In genomic region chr12:53048033-53048779, GRCh38 we compare ENCODE assay signal across 9 cellular contexts. TPM values are rescaled to one million over a fixed set of nuclear protein-coding genes. Genes with fewer than 3 reads are reported as not detected.
DNase-seq lines count a peak whose midpoint lies in the region; ATAC-seq, FAIRE-seq and TF ChIP-seq lines count a peak whose summit lies in the region.
"Had no signal": no experiment of that assay in that cellular context is flagged by ENCODE, and none has a peak within 500 bp of the region (broad histone marks: within the 10 kb centered on the region; RNA-seq: fewer than 3 reads in every experiment).

No MANE protein-coding gene starts in this region.

- no TSS peak for BruUV-seq in HepG2 (replicated peaks; lab: Mats Ljungman, UMichigan)

- TF ChIP-seq EP300 in HepG2 (IDR thresholded peaks at IDR 0.05; ENCODE audit: low read depth in 2 of 2, low read length in 2 of 2) (no peak), HepG2 (CRISPR knock-in tag; IDR thresholded peaks at IDR 0.05; ENCODE audit: borderline replicate concordance) (no peak)

- H3K4me3 ChIP-seq in HepG2 (replicated peaks in 1 of 3; ENCODE audit: insufficient read depth in 1 of 3, low read depth in 2 of 3, low read length in 3 of 3): peak overlapping the region; percentile 59 to 80 (median 74)
- peak overlapping the region; percentile 73 to 95 (median 91) for H3K4me3 ChIP-seq in subcutaneous abdominal adipose tissue (ENCODE audit: low read depth in 1 of 5, low read length in 5 of 5)

- H3K27ac ChIP-seq in HepG2 (ENCODE audit: extremely low read length, insufficient read depth, low read length): peak overlapping the region; percentile 89
- H3K27ac ChIP-seq in subcutaneous abdominal adipose tissue (ENCODE audit: low read depth, low read length): peak overlapping the region; percentile 99

- H4K20me1 ChIP-seq in HepG2 (ENCODE audit: insufficient read depth, low read length): no peaks in the 10 kb centered on the region

- H3K36me3 ChIP-seq in HepG2 (replicated peaks in 1 of 2; ENCODE audit: control insufficient read depth in 1 of 2, insufficient read depth in 2 of 2, low read length in 2 of 2) (no peaks in the 10 kb centered on the region), subcutaneous abdominal adipose tissue (ENCODE audit: control insufficient read depth in 5 of 5, insufficient read depth in 5 of 5, low read length in 5 of 5) (peaks cover 0 to 12% (median 7%) of the 10 kb centered on the region in 5 donors)

- TF ChIP-seq CTCF in HepG2 (CRISPR knock-in tag; IDR thresholded peaks at IDR 0.05): peak; percentile 71

- H3K27me3 ChIP-seq in HepG2 (ENCODE audit: control insufficient read depth in 1 of 2, insufficient read depth in 2 of 2, low read length in 2 of 2) (no peaks in the 10 kb centered on the region; a peak in 1 of 5 replicates), subcutaneous abdominal adipose tissue (ENCODE audit: control insufficient read depth in 5 of 5, insufficient read depth in 4 of 5, low read length in 5 of 5) (peaks cover 0 to 2% (median 0%) of the 10 kb centered on the region in 5 donors)

- H2AFZ ChIP-seq in HepG2 (ENCODE audit: low read length): no peak overlapping the region

- intact Hi-C loops in HepG2 (cut with micrococcal nuclease; ENCODE audit: unreplicated experiment): no loop called here

- no peak for TF ChIP-seq POLR2A in HepG2 (IDR thresholded peaks at IDR 0.05; ENCODE audit: insufficient read depth in 1 of 2, low read depth in 2 of 2, low read length in 2 of 2)

- H3K4me2 ChIP-seq in HepG2 (ENCODE audit: low read depth, low read length): peak overlapping the region; percentile 95

- H3K4me1 ChIP-seq in HepG2 (ENCODE audit: insufficient read depth, low read length) (peaks cover 79% of the 10 kb centered on the region), subcutaneous abdominal adipose tissue (ENCODE audit: control insufficient read depth in 5 of 5, insufficient read depth in 5 of 5, low read length in 5 of 5) (peaks cover 37 to 90% (median 86%) of the 10 kb centered on the region in 5 donors)

- in situ Hi-C loops in HepG2 (cut with HindIII; ENCODE audit: extremely low pct_ligation_motif_present, low pct_unique_long_range_greater_than_20kb): no loop called here

- DNase-seq in DMS153 treated with DMSO at 0.1 percent for 48 hours (lab: John Stamatoyannopoulos, UW; ENCODE audit: unreplicated experiment) (peak; percentile 14), DMS153 (lab: John Stamatoyannopoulos, UW) (no peak), NCI-H446 treated with DMSO at 0.1 percent for 48 hours (lab: John Stamatoyannopoulos, UW) (peak; percentile 14), cerebellar cortex (ENCODE audit: low spot score) (peak; percentile 91), HepG2 (ENCODE audit: low spot score) (peak; percentile 68), iPS-NIHi11 (ENCODE audit: low spot score) (no peak)

- H3K9me3 ChIP-seq in HepG2 (ENCODE audit: low read length) (no peaks in the 10 kb centered on the region), subcutaneous abdominal adipose tissue (ENCODE audit: control insufficient read depth in 5 of 5, low read length in 5 of 5) (no peaks in the 10 kb centered on the region)

- H3K9ac ChIP-seq in HepG2 (ENCODE audit: insufficient read depth, low read depth, low read length) (peak overlapping the region; percentile 77), subcutaneous abdominal adipose tissue (ENCODE audit: low read length in 5 of 5) (peak overlapping the region; percentile 93 to 100 (median 99))

- POLR2A ChIA-PET in HepG2 (lab: Yijun Ruan, JAX): interaction anchor here (0.7 to 8.3 kb wide), 21 partner anchors 7 to 273 kb away, joined by 3 to 83 read pairs (median 4); partner anchors contain the start of genes AAAS, CSAD, EIF4B and IGFBP6

- peaks cover 18% of the 10 kb centered on the region for H3K79me2 ChIP-seq in HepG2 (ENCODE audit: insufficient read depth, low read length)

- 0% methylated on average over 8 of the region's 10 CpGs for WGBS in HepG2 (ENCODE audit: low lambda C conversion rate)

- peak; percentile 13 for ATAC-seq in HepG2
- no peak for ATAC-seq in GM21390 (IDR thresholded peaks at IDR 0.05; ENCODE audit: unreplicated experiment)

- FAIRE-seq in HepG2 (lab: Jason Lieb, UNC): no peak
- FAIRE-seq: A204.1 had no signal

- CTCF ChIA-PET in HepG2 (lab: Yijun Ruan, JAX; ENCODE audit: low intra/inter-chr PET ratio, low total read pairs): interaction anchor here (1.6 to 1.7 kb wide), 2 partner anchors 9 to 13 kb away, joined by 4 read pairs; no protein-coding TSS in a partner anchor

- no peak for TF ChIP-seq RAD21 in HepG2 (CRISPR knock-in tag; IDR thresholded peaks at IDR 0.05)

RNA-seq across cellular contexts. Expression of gene TNS2, which starts 1.7 kb away (rescaled TPM):
- total RNA-seq in HepG2 (2016; rRNA removed; fragmentation: Illumina TruSeq; extraction: Trizol): 3.2 and 8.9 TPM in 2 replicates
- 3.1 and 5.0 TPM in 2 replicates for total RNA-seq in HepG2 (2016; cell fraction: cytosol; rRNA removed; fragmentation: Illumina TruSeq; extraction: Trizol; ENCODE audit: low read depth)
- 2.8 and 9.5 TPM in 2 replicates for total RNA-seq in HepG2 (2016; cell fraction: insoluble cytoplasmic fraction; rRNA removed; fragmentation: Illumina TruSeq; extraction: Trizol)
- 3.1 and 3.8 TPM in 2 replicates for total RNA-seq in HepG2 (2016; cell fraction: membrane; rRNA removed; fragmentation: Illumina TruSeq; extraction: Trizol)
- 13.3 and 14.8 TPM in 2 replicates for total RNA-seq in HepG2 (2016; cell fraction: nucleus; rRNA removed; fragmentation: Illumina TruSeq; extraction: Trizol)
- 18.0 and 20.4 TPM in 2 replicates for polyA plus RNA-seq in HepG2 (2011; rRNA removed)
- polyA plus RNA-seq in HepG2 (2011; cell fraction: cytosol; rRNA removed): 3.9 and 6.8 TPM in 2 replicates
- polyA plus RNA-seq in HepG2 (2011; cell fraction: nucleus; rRNA removed): 181 and 258 TPM in 2 replicates
- 13.0 and 15.3 TPM in 2 replicates for polyA plus RNA-seq in HepG2 (2012)
- 0.96 and 1.4 TPM in 2 replicates for polyA plus RNA-seq in HepG2 (2016; cell fraction: cytosol; fragmentation: Illumina TruSeq; extraction: Trizol; ENCODE audit: low read depth)
- polyA plus RNA-seq in HepG2 (2016; cell fraction: insoluble cytoplasmic fraction; fragmentation: Illumina TruSeq; extraction: Trizol; ENCODE audit: low read depth): 5.7 and 8.2 TPM in 2 replicates
- polyA plus RNA-seq in HepG2 (2016; cell fraction: membrane; fragmentation: Illumina TruSeq; extraction: Trizol; ENCODE audit: low read depth): 2.0 and 4.2 TPM in 2 replicates
- polyA plus RNA-seq in HepG2 (2016; cell fraction: nucleus; fragmentation: Illumina TruSeq; extraction: Trizol; ENCODE audit: insufficient read depth, low read depth): 34.1 and 49.0 TPM in 2 replicates
- polyA minus RNA-seq in HepG2 (2011; rRNA and poly(A)+ RNA removed; ENCODE audit: low replicate concordance): 34.0 and 38.3 TPM in 2 replicates
- 9.9 and 10.3 TPM in 2 replicates for polyA minus RNA-seq in HepG2 (2011; cell fraction: cytosol; rRNA and poly(A)+ RNA removed)
- polyA minus RNA-seq in HepG2 (2011; cell fraction: nucleus; rRNA and poly(A)+ RNA removed): 63.8 and 80.3 TPM in 2 replicates

RNA-seq across cellular contexts. Expression of gene SPRYD3, which starts 31.0 kb away (rescaled TPM):
- total RNA-seq in HepG2 (2016; rRNA removed; fragmentation: Illumina TruSeq; extraction: Trizol): 9.0 and 9.2 TPM in 2 replicates
- total RNA-seq in HepG2 (2016; cell fraction: cytosol; rRNA removed; fragmentation: Illumina TruSeq; extraction: Trizol; ENCODE audit: low read depth): 0.79 and 1.3 TPM in 2 replicates
- 7.9 and 8.6 TPM in 2 replicates for total RNA-seq in HepG2 (2016; cell fraction: insoluble cytoplasmic fraction; rRNA removed; fragmentation: Illumina TruSeq; extraction: Trizol)
- total RNA-seq in HepG2 (2016; cell fraction: membrane; rRNA removed; fragmentation: Illumina TruSeq; extraction: Trizol): 2.8 and 3.1 TPM in 2 replicates
- 5.1 and 5.3 TPM in 2 replicates for total RNA-seq in HepG2 (2016; cell fraction: nucleus; rRNA removed; fragmentation: Illumina TruSeq; extraction: Trizol)
- 9.2 and 10.7 TPM in 2 replicates for polyA plus RNA-seq in HepG2 (2011; rRNA removed)
- polyA plus RNA-seq in HepG2 (2011; cell fraction: cytosol; rRNA removed): 11.7 and 12.2 TPM in 2 replicates
- polyA plus RNA-seq in HepG2 (2011; cell fraction: nucleus; rRNA removed): 12.1 and 12.6 TPM in 2 replicates
- 6.0 and 9.7 TPM in 2 replicates for polyA plus RNA-seq in HepG2 (2012)
- polyA plus RNA-seq in HepG2 (2016; cell fraction: cytosol; fragmentation: Illumina TruSeq; extraction: Trizol; ENCODE audit: low read depth): 0.86 and 1.1 TPM in 2 replicates
- polyA plus RNA-seq in HepG2 (2016; cell fraction: insoluble cytoplasmic fraction; fragmentation: Illumina TruSeq; extraction: Trizol; ENCODE audit: low read depth): 11.6 and 12.5 TPM in 2 replicates
- polyA plus RNA-seq in HepG2 (2016; cell fraction: membrane; fragmentation: Illumina TruSeq; extraction: Trizol; ENCODE audit: low read depth): 2.0 and 3.3 TPM in 2 replicates
- 7.6 and 8.3 TPM in 2 replicates for polyA plus RNA-seq in HepG2 (2016; cell fraction: nucleus; fragmentation: Illumina TruSeq; extraction: Trizol; ENCODE audit: insufficient read depth, low read depth)
- 27.5 and 69.5 TPM in 2 replicates for polyA minus RNA-seq in HepG2 (2011; rRNA and poly(A)+ RNA removed; ENCODE audit: low replicate concordance)
- 8.3 and 10.6 TPM in 2 replicates for polyA minus RNA-seq in HepG2 (2011; cell fraction: cytosol; rRNA and poly(A)+ RNA removed)
- polyA minus RNA-seq in HepG2 (2011; cell fraction: nucleus; rRNA and poly(A)+ RNA removed): 9.5 and 12.8 TPM in 2 replicates

RNA-seq across cellular contexts. Expression of gene EIF4B, which starts 42.0 kb away (rescaled TPM):
- 548 and 779 TPM in 2 replicates for total RNA-seq in HepG2 (2016; rRNA removed; fragmentation: Illumina TruSeq; extraction: Trizol)
- 127 and 150 TPM in 2 replicates for total RNA-seq in HepG2 (2016; cell fraction: cytosol; rRNA removed; fragmentation: Illumina TruSeq; extraction: Trizol; ENCODE audit: low read depth)
- 568 and 746 TPM in 2 replicates for total RNA-seq in HepG2 (2016; cell fraction: insoluble cytoplasmic fraction; rRNA removed; fragmentation: Illumina TruSeq; extraction: Trizol)
- 454 and 551 TPM in 2 replicates for total RNA-seq in HepG2 (2016; cell fraction: membrane; rRNA removed; fragmentation: Illumina TruSeq; extraction: Trizol)
- total RNA-seq in HepG2 (2016; cell fraction: nucleus; rRNA removed; fragmentation: Illumina TruSeq; extraction: Trizol): 263 and 291 TPM in 2 replicates
- polyA plus RNA-seq in HepG2 (2011; rRNA removed): 327 and 416 TPM in 2 replicates
- 501 and 516 TPM in 2 replicates for polyA plus RNA-seq in HepG2 (2011; cell fraction: cytosol; rRNA removed)
- 203 and 222 TPM in 2 replicates for polyA plus RNA-seq in HepG2 (2011; cell fraction: nucleus; rRNA removed)
- 450 and 479 TPM in 2 replicates for polyA plus RNA-seq in HepG2 (2012)
- polyA plus RNA-seq in HepG2 (2016; cell fraction: cytosol; fragmentation: Illumina TruSeq; extraction: Trizol; ENCODE audit: low read depth): 74.7 and 91.4 TPM in 2 replicates
- 445 and 458 TPM in 2 replicates for polyA plus RNA-seq in HepG2 (2016; cell fraction: insoluble cytoplasmic fraction; fragmentation: Illumina TruSeq; extraction: Trizol; ENCODE audit: low read depth)
- 254 and 316 TPM in 2 replicates for polyA plus RNA-seq in HepG2 (2016; cell fraction: membrane; fragmentation: Illumina TruSeq; extraction: Trizol; ENCODE audit: low read depth)
- 258 and 266 TPM in 2 replicates for polyA plus RNA-seq in HepG2 (2016; cell fraction: nucleus; fragmentation: Illumina TruSeq; extraction: Trizol; ENCODE audit: insufficient read depth, low read depth)
- polyA minus RNA-seq in HepG2 (2011; rRNA and poly(A)+ RNA removed; ENCODE audit: low replicate concordance): 738 and 1,247 TPM in 2 replicates
- polyA minus RNA-seq in HepG2 (2011; cell fraction: cytosol; rRNA and poly(A)+ RNA removed): 496 and 595 TPM in 2 replicates
- polyA minus RNA-seq in HepG2 (2011; cell fraction: nucleus; rRNA and poly(A)+ RNA removed): 250 and 365 TPM in 2 replicates

RNA-seq across cellular contexts. Expression of gene IGFBP6, which starts 49.3 kb away (rescaled TPM):
- 2.1 and 3.9 TPM in 2 replicates for total RNA-seq in HepG2 (2016; rRNA removed; fragmentation: Illumina TruSeq; extraction: Trizol)
- total RNA-seq in HepG2 (2016; cell fraction: cytosol; rRNA removed; fragmentation: Illumina TruSeq; extraction: Trizol; ENCODE audit: low read depth): 5.3 and 5.9 TPM in 2 replicates
- 2.5 and 4.7 TPM in 2 replicates for total RNA-seq in HepG2 (2016; cell fraction: insoluble cytoplasmic fraction; rRNA removed; fragmentation: Illumina TruSeq; extraction: Trizol)
- total RNA-seq in HepG2 (2016; cell fraction: membrane; rRNA removed; fragmentation: Illumina TruSeq; extraction: Trizol): 3.3 and 3.5 TPM in 2 replicates
- 1.9 and 3.2 TPM in 2 replicates for total RNA-seq in HepG2 (2016; cell fraction: nucleus; rRNA removed; fragmentation: Illumina TruSeq; extraction: Trizol)
- polyA plus RNA-seq in HepG2 (2011; rRNA removed): 22.6 and 25.2 TPM in 2 replicates
- polyA plus RNA-seq in HepG2 (2011; cell fraction: cytosol; rRNA removed): 19.0 and 41.0 TPM in 2 replicates
- 8.4 and 9.6 TPM in 2 replicates for polyA plus RNA-seq in HepG2 (2011; cell fraction: nucleus; rRNA removed)
- polyA plus RNA-seq in HepG2 (2012): 3.4 and 4.6 TPM in 2 replicates
- polyA plus RNA-seq in HepG2 (2016; cell fraction: cytosol; fragmentation: Illumina TruSeq; extraction: Trizol; ENCODE audit: low read depth): 4.2 and 5.7 TPM in 2 replicates
- polyA plus RNA-seq in HepG2 (2016; cell fraction: insoluble cytoplasmic fraction; fragmentation: Illumina TruSeq; extraction: Trizol; ENCODE audit: low read depth): 2.0 and 2.4 TPM in 2 replicates
- polyA plus RNA-seq in HepG2 (2016; cell fraction: membrane; fragmentation: Illumina TruSeq; extraction: Trizol; ENCODE audit: low read depth): 3.2 and 3.8 TPM in 2 replicates
- polyA plus RNA-seq in HepG2 (2016; cell fraction: nucleus; fragmentation: Illumina TruSeq; extraction: Trizol; ENCODE audit: insufficient read depth, low read depth): 5.4 and 7.5 TPM in 2 replicates
- 9.0 and 27.1 TPM in 2 replicates for polyA minus RNA-seq in HepG2 (2011; rRNA and poly(A)+ RNA removed; ENCODE audit: low replicate concordance)
- 8.7 and 9.5 TPM in 2 replicates for polyA minus RNA-seq in HepG2 (2011; cell fraction: cytosol; rRNA and poly(A)+ RNA removed)
- polyA minus RNA-seq in HepG2 (2011; cell fraction: nucleus; rRNA and poly(A)+ RNA removed): 0.77 and 1.6 TPM in 2 replicates

RNA-seq across cellular contexts. Expression of gene SOAT2, which starts 55.1 kb away (rescaled TPM):
- 6.1 and 14.9 TPM in 2 replicates for total RNA-seq in HepG2 (2016; rRNA removed; fragmentation: Illumina TruSeq; extraction: Trizol)
- total RNA-seq in HepG2 (2016; cell fraction: cytosol; rRNA removed; fragmentation: Illumina TruSeq; extraction: Trizol; ENCODE audit: low read depth): 1.3 and 1.6 TPM in 2 replicates
- total RNA-seq in HepG2 (2016; cell fraction: insoluble cytoplasmic fraction; rRNA removed; fragmentation: Illumina TruSeq; extraction: Trizol): 5.1 and 14.3 TPM in 2 replicates
- 3.9 and 5.2 TPM in 2 replicates for total RNA-seq in HepG2 (2016; cell fraction: membrane; rRNA removed; fragmentation: Illumina TruSeq; extraction: Trizol)
- 20.7 and 23.6 TPM in 2 replicates for total RNA-seq in HepG2 (2016; cell fraction: nucleus; rRNA removed; fragmentation: Illumina TruSeq; extraction: Trizol)
- 108 and 131 TPM in 2 replicates for polyA plus RNA-seq in HepG2 (2011; rRNA removed)
- polyA plus RNA-seq in HepG2 (2011; cell fraction: cytosol; rRNA removed): 102 and 125 TPM in 2 replicates
- 476 and 502 TPM in 2 replicates for polyA plus RNA-seq in HepG2 (2011; cell fraction: nucleus; rRNA removed)
- 40.7 and 74.1 TPM in 2 replicates for polyA plus RNA-seq in HepG2 (2012)
- 2.1 and 3.1 TPM in 2 replicates for polyA plus RNA-seq in HepG2 (2016; cell fraction: cytosol; fragmentation: Illumina TruSeq; extraction: Trizol; ENCODE audit: low read depth)
- 8.4 and 8.5 TPM in 2 replicates for polyA plus RNA-seq in HepG2 (2016; cell fraction: insoluble cytoplasmic fraction; fragmentation: Illumina TruSeq; extraction: Trizol; ENCODE audit: low read depth)
- polyA plus RNA-seq in HepG2 (2016; cell fraction: membrane; fragmentation: Illumina TruSeq; extraction: Trizol; ENCODE audit: low read depth): 3.3 and 4.5 TPM in 2 replicates
- polyA plus RNA-seq in HepG2 (2016; cell fraction: nucleus; fragmentation: Illumina TruSeq; extraction: Trizol; ENCODE audit: insufficient read depth, low read depth): 40.5 and 42.0 TPM in 2 replicates
- 0.16 and 255 TPM in 2 replicates for polyA minus RNA-seq in HepG2 (2011; rRNA and poly(A)+ RNA removed; ENCODE audit: low replicate concordance)
- polyA minus RNA-seq in HepG2 (2011; cell fraction: cytosol; rRNA and poly(A)+ RNA removed): 39.8 and 42.8 TPM in 2 replicates
- 79.3 and 125 TPM in 2 replicates for polyA minus RNA-seq in HepG2 (2011; cell fraction: nucleus; rRNA and poly(A)+ RNA removed)

Comparison
In these comparisons a context has a peak if more than half of its experiments do, and no peak if none do; other contexts are left out.
1. DNase-seq: peak in DMS153 treated with DMSO at 0.1 percent for 48 hours (single experiment), NCI-H446 treated with DMSO at 0.1 percent for 48 hours (single experiment), cerebellar cortex (single experiment) and HepG2 (single experiment); none in DMS153 (single experiment) and iPS-NIHi11 (single experiment).